ENCODE assay signal across 25 cellular contexts in genomic region chr1:36866168-36866814, GRCh38.
DNase-seq lines count a peak whose midpoint lies in the region; ATAC-seq, FAIRE-seq and TF ChIP-seq lines count a peak whose summit lies in the region.
"Had no signal": no experiment of that assay in that cellular context is flagged by ENCODE, and none has a peak within 500 bp of the region (broad histone marks: within the 10 kb centered on the region; RNA-seq: fewer than 3 reads in every experiment).

No MANE protein-coding gene starts in this region.

- ATAC-seq in A549 (no peak), gastroesophageal sphincter (no peak), HG03025 (IDR thresholded peaks at IDR 0.05; ENCODE audit: low FRiP score, unreplicated experiment) (no peak), GM21526 (IDR thresholded peaks at IDR 0.05; ENCODE audit: low FRiP score, unreplicated experiment) (no peak)

- DNase-seq in A549 (ENCODE audit: low read depth in 1 of 2, low spot score in 1 of 2) (no peak), astrocyte of the hippocampus (ENCODE audit: low read depth, low spot score) (peak; percentile 6), G401 (ENCODE audit: low spot score) (no peak), cerebellar cortex (ENCODE audit: low spot score) (no peak)
- DNase-seq: 8988T; Caco-2; CD4-positive, alpha-beta T cell; GDM1; GM23248; IMR-90; Kasumi-1; MG63; NCI-H1092; NCI-H1436 treated with DMSO at 0.1 percent for 48 hours; NCI-H2029 treated with DMSO at 0.1 percent for 48 hours; NCI-H446 treated with DMSO at 0.1 percent for 48 hours; NCI-H748 treated with DMSO at 0.1 percent for 48 hours; NK-92 treated with Interleukin-12 subunit alpha and Interleukin-12 subunit beta, amount 100 ng/mL, for 24 hours; Right ventricle myocardium superior had no signal

- TF ChIP-seq CTCF in A549 (IDR thresholded peaks at IDR 0.05) (no peak), gastroesophageal sphincter (IDR thresholded peaks at IDR 0.05) (no peak), liver (IDR thresholded peaks at IDR 0.05; ENCODE audit: low read depth, low read length, missing input control) (no peak)

- in situ Hi-C loops in G401 (cut with HindIII; ENCODE audit: low sequenced_read_pairs): no loop called here

- CTCF ChIA-PET in A549 (lab: Yijun Ruan, JAX): no interaction called here

- H3K27me3 ChIP-seq in gastroesophageal sphincter (peaks cover 65% of the 10 kb centered on the region), liver (ENCODE audit: control insufficient read depth in 4 of 4, insufficient read depth in 4 of 4, low read length in 3 of 4) (peaks cover 0 to 6% (median under 1%) of the 10 kb centered on the region in 4 donors)
- H3K27me3 ChIP-seq: MG63 had no signal

- POLR2A ChIA-PET in A549 (lab: Yijun Ruan, JAX): no interaction called here

- no peak for TF ChIP-seq RAD21 in A549 (conservative IDR thresholded peaks at IDR 0.05 in 1 of 2, IDR thresholded peaks at IDR 0.05 in 1 of 2)
- no peak for TF ChIP-seq RAD21 in liver (IDR thresholded peaks at IDR 0.05)

- H3K9ac ChIP-seq in liver (ENCODE audit: low read depth in 1 of 2, low read length in 2 of 2): no peak overlapping the region
- H3K9ac ChIP-seq: GM23248 had no signal

- TF ChIP-seq EP300 in A549 (IDR thresholded peaks at IDR 0.05): no peak
- no peak for TF ChIP-seq EP300 in gastroesophageal sphincter (IDR thresholded peaks at IDR 0.05)

- H3K9me3 ChIP-seq in A549: no peaks in the 10 kb centered on the region
- H3K9me3 ChIP-seq in gastroesophageal sphincter: no peaks in the 10 kb centered on the region
- H3K9me3 ChIP-seq in liver (ENCODE audit: control insufficient read depth in 4 of 4, low read length in 3 of 4): peaks cover 0 to 2% (median 0%) of the 10 kb centered on the region in 4 donors
- H3K9me3 ChIP-seq: Caco-2, MG63 had no signal

- H3K36me3 ChIP-seq in gastroesophageal sphincter: no peaks in the 10 kb centered on the region
- H3K36me3 ChIP-seq in liver (ENCODE audit: control insufficient read depth in 4 of 4, insufficient read depth in 3 of 4, low read depth in 1 of 4, low read length in 3 of 4): no peaks in the 10 kb centered on the region
- H3K36me3 ChIP-seq: MG63 had no signal

- TF ChIP-seq POLR2A in A549 (IDR thresholded peaks at IDR 0.05; ENCODE audit: low read length) (no peak), gastroesophageal sphincter (IDR thresholded peaks at IDR 0.05) (no peak)

- H3K4me2 ChIP-seq in A549: no peak overlapping the region

- H3K27ac ChIP-seq in A549 (no peak overlapping the region), gastroesophageal sphincter (peak overlapping the region in 3 of 4 donors; percentile 13 to 62 (median 45)), liver (ENCODE audit: low read depth in 1 of 2, low read length in 2 of 2) (no peak overlapping the region)
- H3K27ac ChIP-seq: GM23248, HL-60 had no signal

- H3K4me3 ChIP-seq in A549 (no peak overlapping the region), gastroesophageal sphincter (no peak overlapping the region), liver (ENCODE audit: low read depth in 1 of 3, low read length in 3 of 3) (no peak overlapping the region)
- H3K4me3 ChIP-seq: GM23248, MG63, SK-N-MC had no signal

- no peak for FAIRE-seq in A549 (lab: Jason Lieb, UNC)

- WGBS in A549 (ENCODE audit: missing lambda C conversion rate): 6% methylated on average over 5 of the region's 6 CpGs
- WGBS in gastroesophageal sphincter (ENCODE audit: low coverage in 1 of 2), 2 donors: 37% methylated on average over 4 to 5 of the region's 6 CpGs
- WGBS in liver: 53% methylated on average over 6 of the region's 6 CpGs

- H3K4me1 ChIP-seq in A549: no peaks in the 10 kb centered on the region
- no peaks in the 10 kb centered on the region for H3K4me1 ChIP-seq in gastroesophageal sphincter
- no peaks in the 10 kb centered on the region for H3K4me1 ChIP-seq in liver (ENCODE audit: control insufficient read depth in 4 of 4, insufficient read depth in 4 of 4, low read length in 3 of 4)
- H3K4me1 ChIP-seq: Caco-2 had no signal

TF ChIP-seq in A549, 52 proteins besides CTCF, POLR2A, EP300 and RAD21:
- TF ChIP-seq, protein P1, sequence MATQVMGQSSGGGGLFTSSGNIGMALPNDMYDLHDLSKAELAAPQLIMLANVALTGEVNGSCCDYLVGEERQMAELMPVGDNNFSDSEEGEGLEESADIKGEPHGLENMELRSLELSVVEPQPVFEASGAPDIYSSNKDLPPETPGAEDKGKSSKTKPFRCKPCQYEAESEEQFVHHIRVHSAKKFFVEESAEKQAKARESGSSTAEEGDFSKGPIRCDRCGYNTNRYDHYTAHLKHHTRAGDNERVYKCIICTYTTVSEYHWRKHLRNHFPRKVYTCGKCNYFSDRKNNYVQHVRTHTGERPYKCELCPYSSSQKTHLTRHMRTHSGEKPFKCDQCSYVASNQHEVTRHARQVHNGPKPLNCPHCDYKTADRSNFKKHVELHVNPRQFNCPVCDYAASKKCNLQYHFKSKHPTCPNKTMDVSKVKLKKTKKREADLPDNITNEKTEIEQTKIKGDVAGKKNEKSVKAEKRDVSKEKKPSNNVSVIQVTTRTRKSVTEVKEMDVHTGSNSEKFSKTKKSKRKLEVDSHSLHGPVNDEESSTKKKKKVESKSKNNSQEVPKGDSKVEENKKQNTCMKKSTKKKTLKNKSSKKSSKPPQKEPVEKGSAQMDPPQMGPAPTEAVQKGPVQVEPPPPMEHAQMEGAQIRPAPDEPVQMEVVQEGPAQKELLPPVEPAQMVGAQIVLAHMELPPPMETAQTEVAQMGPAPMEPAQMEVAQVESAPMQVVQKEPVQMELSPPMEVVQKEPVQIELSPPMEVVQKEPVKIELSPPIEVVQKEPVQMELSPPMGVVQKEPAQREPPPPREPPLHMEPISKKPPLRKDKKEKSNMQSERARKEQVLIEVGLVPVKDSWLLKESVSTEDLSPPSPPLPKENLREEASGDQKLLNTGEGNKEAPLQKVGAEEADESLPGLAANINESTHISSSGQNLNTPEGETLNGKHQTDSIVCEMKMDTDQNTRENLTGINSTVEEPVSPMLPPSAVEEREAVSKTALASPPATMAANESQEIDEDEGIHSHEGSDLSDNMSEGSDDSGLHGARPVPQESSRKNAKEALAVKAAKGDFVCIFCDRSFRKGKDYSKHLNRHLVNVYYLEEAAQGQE (IDR thresholded peaks at IDR 0.05): peak; percentile 49; the same call in 1 of the 2 replicates
- TF ChIP-seq HDAC2 (IDR thresholded peaks at IDR 0.05): no peak

TF ChIP-seq in liver, 16 proteins besides CTCF, POLR2A, EP300 and RAD21:
- TF ChIP-seq, protein P1 (IDR thresholded peaks at IDR 0.05): peak; percentile 87
- no peak for TF ChIP-seq FOXA1 (IDR thresholded peaks at IDR 0.05)

Comparison
In these comparisons a context has a peak if more than half of its experiments do, and no peak if none do; other contexts are left out.
1. H3K27ac ChIP-seq: peak in gastroesophageal sphincter (3 of 4); none in A549 (0 of 2) and liver (0 of 2).